ENCODE assay signal across 22 cellular contexts in the genomic region with DNA sequence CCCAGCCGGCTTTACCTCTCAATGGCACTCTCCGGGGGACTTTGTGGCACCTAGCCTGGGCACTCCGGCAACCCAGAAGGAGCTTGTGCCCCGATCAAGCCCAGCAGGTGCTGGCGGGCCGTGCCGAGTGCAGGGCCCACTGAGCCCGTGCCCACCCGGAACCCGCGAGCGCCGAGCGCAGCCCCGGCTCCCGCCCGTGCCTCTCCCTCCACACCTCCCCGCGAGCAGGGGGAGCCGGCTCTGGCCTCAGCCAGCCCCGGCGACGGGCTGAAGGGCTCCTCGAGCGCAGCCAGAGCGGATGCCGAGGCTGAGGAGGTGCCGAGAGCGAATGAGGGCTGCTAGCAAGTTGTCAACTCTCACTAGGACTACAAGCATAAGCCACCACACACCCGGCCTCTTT.
"Had no signal": no experiment of that assay in that cellular context is flagged by ENCODE, and none has a peak within 500 bp of the region (broad histone marks: within the 10 kb centered on the region; RNA-seq: fewer than 3 reads in every experiment).

No MANE protein-coding gene starts in this region.

- H3K9me3 ChIP-seq: breast epithelium had no signal

- H3K27ac ChIP-seq: KMS-11, SK-N-MC, VCaP had no signal

- DNase-seq: activated CD4-positive, alpha-beta memory T cell treated with anti-CD3 and anti-CD28 coated beads, Interleukin-2, amount 10 ng/mL, durations not matched to agents 7 days and 5 days; activated CD4-positive, alpha-beta T cell treated with anti-CD3 and anti-CD28 coated beads for 36 hours; activated CD4-positive, alpha-beta T cell treated with anti-CD3 and anti-CD28 coated beads, Interleukin-2, amount 50 U/mL, for 1 hour; activated naive CD4-positive, alpha-beta T cell; activated T-cell treated with anti-CD3 and anti-CD28 coated beads for 4 hours; activated T-cell treated with anti-CD3 and anti-CD28 coated beads, Interleukin-2, amount 50 U/mL, for 48 hours; aorta; central memory CD4-positive, alpha-beta T cell; MM.1S; NCI-H1105; NCI-H1436; NCI-H187; NCI-H2081; NCI-H510A treated with DMSO at 0.1 percent for 48 hours; NCI-H69; T-cell; T-helper 2 cell; T1000 had no signal

- ATAC-seq: activated CD4-positive, alpha-beta T cell treated with anti-CD3 and anti-CD28 coated beads for 36 hours; T-cell had no signal

- H3K4me2 ChIP-seq: KMS-11 had no signal

- H3K9ac ChIP-seq: KMS-11 had no signal

- H3K4me1 ChIP-seq: breast epithelium had no signal

- H3K36me3 ChIP-seq: breast epithelium had no signal

- H3K4me3 ChIP-seq: breast epithelium, SK-N-MC had no signal

- H3K27me3 ChIP-seq: breast epithelium had no signal
